Comparison of ENCODE assay signal across 8 cellular contexts in genomic region chr20:13784271-13784892, GRCh38. TPM values are rescaled to one million over a fixed set of nuclear protein-coding genes. Genes with fewer than 3 reads are reported as not detected.
DNase-seq lines count a peak whose midpoint lies in the region; ATAC-seq and TF ChIP-seq lines count a peak whose summit lies in the region.

No MANE protein-coding gene starts in this region.

- H3K27ac Mint-ChIP-seq in activated CD8-positive, alpha-beta memory T cell treated with anti-CD3 and anti-CD28 coated beads, Interleukin-2, amount 10 ng/mL, durations not matched to agents 7 days and 5 days, result peak overlapping the region; percentile 93

- CTCF ChIA-PET in activated CD8-positive, alpha-beta memory T cell treated with anti-CD3 and anti-CD28 coated beads, Interleukin-2, amount 10 ng/mL, durations not matched to agents 7 days and 5 days (lab: Charles Lee), result interaction anchor here (0.8 to 2.7 kb wide), 4 partner anchors 9 to 56 kb away, joined by 3 to 25 read pairs (median 6); no protein-coding TSS in a partner anchor

- H3K9me3 ChIP-seq in adipocyte (ENCODE audit: control insufficient read depth, low read length), result no peaks in the 10 kb centered on the region
- no peaks in the 10 kb centered on the region for H3K9me3 ChIP-seq in right lobe of liver

- peak overlapping the region; percentile 94 for H3K9ac ChIP-seq in adipocyte (ENCODE audit: low read length)

- H3K4me1 ChIP-seq in adipocyte (ENCODE audit: control insufficient read depth, insufficient read depth, low read length), result peaks cover 31% of the 10 kb centered on the region
- peaks cover 0 to 34% (median 13%) of the 10 kb centered on the region in 4 donors for H3K4me1 ChIP-seq in right lobe of liver
- H3K4me1 ChIP-seq in urinary bladder (ENCODE audit: insufficient read depth), result no peaks in the 10 kb centered on the region

- H3K36me3 ChIP-seq in adipocyte (ENCODE audit: control insufficient read depth, insufficient read depth, low read length, severe bottlenecking) (peaks cover 47% of the 10 kb centered on the region), right lobe of liver (peaks cover 0 to 32% (median 0%) of the 10 kb centered on the region in 4 donors), urinary bladder (ENCODE audit: insufficient read depth) (peaks cover 3% of the 10 kb centered on the region)

- no peak for TF ChIP-seq CTCF in right lobe of liver (IDR thresholded peaks at IDR 0.05)

- intact Hi-C loops in right lobe of liver (cut with DNase I), result no loop called here

- H3K9me3 Mint-ChIP-seq in activated CD8-positive, alpha-beta memory T cell treated with anti-CD3 and anti-CD28 coated beads, Interleukin-2, amount 10 ng/mL, durations not matched to agents 7 days and 5 days (ENCODE audit: low read depth), result no peaks in the 10 kb centered on the region

- no peaks in the 10 kb centered on the region for H3K27me3 Mint-ChIP-seq in activated CD8-positive, alpha-beta memory T cell treated with anti-CD3 and anti-CD28 coated beads, Interleukin-2, amount 10 ng/mL, durations not matched to agents 7 days and 5 days

- DNase-seq in activated CD8-positive, alpha-beta memory T cell treated with anti-CD3 and anti-CD28 coated beads, Interleukin-2, amount 10 ng/mL, durations not matched to agents 7 days and 5 days, result no peak
- no peak for DNase-seq in activated CD8-positive, alpha-beta memory T cell treated with anti-CD3 and anti-CD28 coated beads, Interleukin-2, amount 50 U/mL, for 4 hours
- no peak for DNase-seq in adipocyte (ENCODE audit: low read depth)
- DNase-seq in right lobe of liver, result peak in 1 of 3 donors; percentile 25
- no peak for DNase-seq in NCI-H69 (lab: John Stamatoyannopoulos, UW)
- DNase-seq in NCI-H1417 (lab: John Stamatoyannopoulos, UW), result no peak

- H3K4me1 Mint-ChIP-seq in activated CD8-positive, alpha-beta memory T cell treated with anti-CD3 and anti-CD28 coated beads, Interleukin-2, amount 10 ng/mL, durations not matched to agents 7 days and 5 days, result peaks cover 45% of the 10 kb centered on the region

- H3K27me3 ChIP-seq in adipocyte (replicated peaks; ENCODE audit: control insufficient read depth, insufficient read depth, low read length) (no peaks in the 10 kb centered on the region), right lobe of liver (no peaks in the 10 kb centered on the region)

- no peak for TF ChIP-seq POLR2A in right lobe of liver (IDR thresholded peaks at IDR 0.05)

- WGBS in right lobe of liver (ENCODE audit: insufficient coverage, low coverage, low lambda C conversion rate, missing lambda C conversion rate), result 0% methylated on average over 4 of the region's 26 CpGs
- WGBS in urinary bladder, result under 1% methylated on average over 26 of the region's 26 CpGs

- H3K4me3 Mint-ChIP-seq in activated CD8-positive, alpha-beta memory T cell treated with anti-CD3 and anti-CD28 coated beads, Interleukin-2, amount 10 ng/mL, durations not matched to agents 7 days and 5 days, result peak overlapping the region; percentile 89

- H3K4me3 ChIP-seq in adipocyte (ENCODE audit: low read length), result peak overlapping the region; percentile 96
- H3K4me3 ChIP-seq in right lobe of liver, result peak overlapping the region; percentile 79 to 90 (median 89)
- peak overlapping the region; percentile 91 for H3K4me3 ChIP-seq in urinary bladder (ENCODE audit: low read depth, low read length)

- peaks cover 34% of the 10 kb centered on the region for H3K36me3 Mint-ChIP-seq in activated CD8-positive, alpha-beta memory T cell treated with anti-CD3 and anti-CD28 coated beads, Interleukin-2, amount 10 ng/mL, durations not matched to agents 7 days and 5 days

- H3K27ac ChIP-seq in right lobe of liver (peak overlapping the region; percentile 78 to 98 (median 96)), urinary bladder (ENCODE audit: low read depth) (no peak overlapping the region)

- ATAC-seq in activated CD8-positive, alpha-beta memory T cell treated with anti-CD3 and anti-CD28 coated beads, Interleukin-2, amount 10 ng/mL, durations not matched to agents 7 days and 5 days, result peak; percentile 7
- peak; percentile 4 for ATAC-seq in HG03097 (IDR thresholded peaks at IDR 0.05; ENCODE audit: low FRiP score, unreplicated experiment)
- peak in 3 of 4 donors; percentile 2 to 4 (median 3) for ATAC-seq in right lobe of liver

RNA-seq across cellular contexts. Expression of gene ESF1, which starts 0.3 kb away (rescaled TPM):
- 10 to 100 TPM; 11.8 to 17.3 TPM for total RNA-seq in activated CD8-positive, alpha-beta memory T cell treated with anti-CD3 and anti-CD28 coated beads, Interleukin-2, amount 10 ng/mL, durations not matched to agents 7 days and 5 days
- 1 to 10 TPM; 4.4 to 8.9 (median 6.9) TPM for total RNA-seq in right lobe of liver
- total RNA-seq in urinary bladder, result 19.2 TPM
- polyA plus RNA-seq in urinary bladder, result 9.2 TPM

RNA-seq across cellular contexts. Expression of gene NDUFAF5, which starts 0.4 kb away (rescaled TPM):
- 10 to 100 TPM; 29.7 to 31.2 TPM for total RNA-seq in activated CD8-positive, alpha-beta memory T cell treated with anti-CD3 and anti-CD28 coated beads, Interleukin-2, amount 10 ng/mL, durations not matched to agents 7 days and 5 days
- total RNA-seq in right lobe of liver (10 to 100 TPM in 5 of 6 experiments, 1 to 10 TPM in 1; 9.8 to 15.9 (median 11.7) TPM), urinary bladder (18.8 TPM)
- 19.3 TPM for polyA plus RNA-seq in urinary bladder
